In genomic region chr6:52336919-52337561, GRCh38 we compare ENCODE assay signal across 1 cellular context.
TF ChIP-seq lines count a peak whose summit lies in the region.

No MANE protein-coding gene starts in this region.

TF ChIP-seq in WTC11, 78 proteins besides CTCF, POLR2A, EP300 and RAD21:
- TF ChIP-seq ATF3 (CRISPR knock-in tag; conservative IDR thresholded peaks at IDR 0.05) (no peak), ATF6 (CRISPR knock-in tag; IDR thresholded peaks at IDR 0.05) (no peak), JAZF1 (CRISPR knock-in tag; IDR thresholded peaks at IDR 0.05) (no peak), ERG (CRISPR knock-in tag; IDR thresholded peaks at IDR 0.05) (no peak), IRF2 (CRISPR knock-in tag; IDR thresholded peaks at IDR 0.05; ENCODE audit: borderline replicate concordance, low read depth) (no peak), ZNF281 (CRISPR knock-in tag; IDR thresholded peaks at IDR 0.05) (no peak), NR2C2 (CRISPR knock-in tag; IDR thresholded peaks at IDR 0.05) (no peak), ZNF425 (CRISPR knock-in tag; conservative IDR thresholded peaks at IDR 0.05) (no peak), SP1 (CRISPR knock-in tag; conservative IDR thresholded peaks at IDR 0.05) (no peak), JUN (CRISPR knock-in tag; IDR thresholded peaks at IDR 0.05) (no peak), TCF7 (CRISPR knock-in tag; IDR thresholded peaks at IDR 0.05; ENCODE audit: low read depth) (no peak), ZNF219 (CRISPR knock-in tag; IDR thresholded peaks at IDR 0.05; ENCODE audit: borderline replicate concordance) (no peak), FOXP1 (CRISPR knock-in tag; IDR thresholded peaks at IDR 0.05; ENCODE audit: borderline replicate concordance) (no peak), FOXJ3 (CRISPR knock-in tag; IDR thresholded peaks at IDR 0.05; ENCODE audit: borderline replicate concordance) (no peak), RELA (CRISPR knock-in tag; IDR thresholded peaks at IDR 0.05; ENCODE audit: borderline replicate concordance) (no peak), E2F4 (CRISPR knock-in tag; IDR thresholded peaks at IDR 0.05; ENCODE audit: borderline replicate concordance, low read depth) (no peak)
